Comparison of ENCODE assay signal across 8 cellular contexts in genomic region chr14:25400607-25401206, GRCh38.
DNase-seq lines count a peak whose midpoint lies in the region; ATAC-seq and TF ChIP-seq lines count a peak whose summit lies in the region.

No MANE protein-coding gene starts in this region.

- peaks cover 7% of the 10 kb centered on the region; the same call in 1 of the 2 replicates for H3K9me3 ChIP-seq in AG04450 (ENCODE audit: control insufficient read depth, insufficient read depth, low read length)

- ATAC-seq in HG03565 (IDR thresholded peaks at IDR 0.05; ENCODE audit: unreplicated experiment) = peak; percentile 67
- no peak for ATAC-seq in GM19035 (IDR thresholded peaks at IDR 0.05; ENCODE audit: unreplicated experiment)

- CTCF ChIA-PET in AG04450 (lab: Charles Lee) = interaction anchor here (0.6 kb wide), 2 partner anchors 30 to 56 kb away, joined by 5 to 7 read pairs; no protein-coding TSS in a partner anchor

- no peak overlapping the region for H3K4me3 ChIP-seq in AG04450 (ENCODE audit: low read depth, low read length)

- H3K27me3 ChIP-seq in AG04450 (ENCODE audit: control insufficient read depth, insufficient read depth, low read length) = no peaks in the 10 kb centered on the region

- POLR2A ChIA-PET in AG04450 (lab: Yijun Ruan, JAX) = no interaction called here

- H3K27ac ChIP-seq in AG04450 (ENCODE audit: low read depth, low read length) = no peak overlapping the region

- DNase-seq in AG04450 (ENCODE audit: low read depth, low spot score) = no peak
- DNase-seq in NCI-H82 treated with DMSO at 0.1 percent for 48 hours (lab: John Stamatoyannopoulos, UW; ENCODE audit: unreplicated experiment) = peak; percentile 54
- peak in 31 of 58 donors; percentile 1 to 68 (median 15) for DNase-seq in anterior cingulate cortex (lab: John Stamatoyannopoulos, UW)
- peak; percentile 62 for DNase-seq in islet precursor cell
- peak in 2 of 3 donors; percentile 3 to 9 for DNase-seq in stimulated activated CD4-positive, alpha-beta T cell treated with anti-CD3 and anti-CD28 coated beads, TNF-alpha, amount 100 ng/mL, for 48 hours (ENCODE audit: low read depth in 3 of 3)

- TF ChIP-seq CTCF in AG04450 (IDR thresholded peaks at IDR 0.05; ENCODE audit: low read depth, low read length) (peak; percentile 33), GM12873 (IDR thresholded peaks at IDR 0.05; ENCODE audit: insufficient read depth, low read depth, low read length, missing control alignments) (peak; percentile 80)
